1 cellular context compared by ENCODE assay signal in genomic region chr11:102830328-102830727, GRCh38.
TF ChIP-seq lines count a peak whose summit lies in the region.

No MANE protein-coding gene starts in this region.

TF ChIP-seq in H1, 55 proteins besides CTCF, POLR2A, EP300 and RAD21:
- no peak for TF ChIP-seq SIRT6 (IDR thresholded peaks at IDR 0.05; ENCODE audit: low read length)
- TF ChIP-seq GABPA (IDR thresholded peaks at IDR 0.05; ENCODE audit: borderline replicate concordance, insufficient read depth, low read length) = no peak
- no peak for TF ChIP-seq TAF7 (optimal IDR thresholded peaks at IDR 0.05; ENCODE audit: borderline replicate concordance, low read depth, low read length)
- TF ChIP-seq ATF2 (IDR thresholded peaks at IDR 0.05; ENCODE audit: low read length) = no peak
- TF ChIP-seq ZNF274 (IDR thresholded peaks at IDR 0.05; ENCODE audit: borderline replicate concordance, extremely low read depth, low read length) = no peak
- no peak for TF ChIP-seq CHD1 (IDR thresholded peaks at IDR 0.05; ENCODE audit: low read depth, low read length)
- TF ChIP-seq SP4 (IDR thresholded peaks at IDR 0.05; ENCODE audit: low read length) = no peak
- no peak for TF ChIP-seq E2F6 (IDR thresholded peaks at IDR 0.05)
- no peak for TF ChIP-seq TEAD4 (IDR thresholded peaks at IDR 0.05; ENCODE audit: low read depth, low read length)
- TF ChIP-seq SP2 (IDR thresholded peaks at IDR 0.05; ENCODE audit: low read length) = no peak
- TF ChIP-seq SIN3A (conservative IDR thresholded peaks at IDR 0.05 in 1 of 2, IDR thresholded peaks at IDR 0.05 in 1 of 2; ENCODE audit: low read depth in 1 of 2, low read length in 2 of 2) = no peak
- no peak for TF ChIP-seq KDM1A (IDR thresholded peaks at IDR 0.05; ENCODE audit: borderline replicate concordance, low read length)
- TF ChIP-seq RXRA (IDR thresholded peaks at IDR 0.05; ENCODE audit: insufficient read depth, low read depth, low read length) = no peak
- no peak for TF ChIP-seq POU5F1 (IDR thresholded peaks at IDR 0.05; ENCODE audit: low read depth, low read length)
- TF ChIP-seq SRF (IDR thresholded peaks at IDR 0.05; ENCODE audit: low read depth, low read length) = no peak
